Comparison of ENCODE assay signal across 11 cellular contexts in the genomic region with DNA sequence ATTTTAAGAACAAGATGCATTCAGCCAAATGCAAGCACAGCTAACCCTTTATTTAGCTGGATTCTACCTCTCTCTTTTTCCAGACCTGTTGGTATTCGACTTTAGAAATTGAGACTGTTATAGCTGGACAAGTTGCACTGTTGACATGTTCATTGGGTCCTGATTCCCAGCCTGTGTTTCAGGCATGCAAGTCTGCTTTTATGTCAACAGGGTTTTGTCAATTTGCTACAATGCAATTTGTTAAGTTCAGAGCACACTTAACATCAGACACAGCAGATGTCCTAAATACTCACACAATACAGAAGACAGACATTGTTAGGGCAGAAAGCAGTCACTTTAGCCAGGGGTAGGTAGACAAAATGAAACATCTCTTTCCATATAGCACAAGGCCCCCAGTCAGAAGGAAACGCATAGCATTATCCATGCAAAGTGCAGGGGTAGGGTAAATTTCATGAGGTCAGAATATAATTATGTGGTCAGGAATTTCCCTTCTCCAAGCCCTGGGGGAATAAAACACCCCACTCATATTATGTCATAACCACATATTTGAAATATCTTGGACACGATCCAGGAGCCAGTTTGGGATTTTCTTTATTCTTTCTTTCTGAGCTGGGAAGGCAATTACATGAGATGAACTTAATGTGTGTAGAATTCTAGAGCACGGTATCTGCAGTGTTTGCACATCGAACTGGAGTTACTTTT.
DNase-seq lines count a peak whose midpoint lies in the region; ATAC-seq and TF ChIP-seq lines count a peak whose summit lies in the region.
"Had no signal": no experiment of that assay in that cellular context is flagged by ENCODE, and none has a peak within 500 bp of the region (broad histone marks: within the 10 kb centered on the region; RNA-seq: fewer than 3 reads in every experiment).

No MANE protein-coding gene starts in this region.

- in situ Hi-C loops in Panc1 (cut with HindIII; ENCODE audit: low pct_unique_long_range_greater_than_20kb, low sequenced_read_pairs) = no loop called here

- intact Hi-C loops in Panc1 (cut with micrococcal nuclease; ENCODE audit: unreplicated experiment) = no loop called here

- H3K27ac Mint-ChIP-seq in glutamatergic neuron (ENCODE audit: unreplicated experiment) = no peak overlapping the region

- H3K9me3 Mint-ChIP-seq in glutamatergic neuron (ENCODE audit: unreplicated experiment) = no peaks in the 10 kb centered on the region

- H3K27me3 Mint-ChIP-seq in glutamatergic neuron (ENCODE audit: unreplicated experiment) = no peaks in the 10 kb centered on the region

- no peaks in the 10 kb centered on the region for H3K36me3 Mint-ChIP-seq in glutamatergic neuron (ENCODE audit: unreplicated experiment)

- ATAC-seq in Panc1 (peak; percentile 76; the same call in 1 of the 2 replicates), HG03378 (IDR thresholded peaks at IDR 0.05; ENCODE audit: unreplicated experiment) (no peak)
- ATAC-seq in stimulated activated naive CD8-positive, alpha-beta T cell treated with anti-CD3 and anti-CD28 coated beads, Interleukin-15, Interleukin-2, amounts not matched to agents 100 U/mL and 50 U/mL, for 24 hours = peak; percentile 49

- H3K36me3 ChIP-seq in Panc1 (ENCODE audit: control insufficient read depth, insufficient read depth, low read length) = no peaks in the 10 kb centered on the region
- H3K36me3 ChIP-seq: BLaER1 had no signal

- H3K4me1 Mint-ChIP-seq in glutamatergic neuron (ENCODE audit: low read depth, unreplicated experiment) = peaks cover 5% of the 10 kb centered on the region

- no peak for TF ChIP-seq CTCF in Panc1 (IDR thresholded peaks at IDR 0.05)
- TF ChIP-seq CTCF in fibroblast of mammary gland (conservative IDR thresholded peaks at IDR 0.05; ENCODE audit: control insufficient read depth, insufficient read depth, low read depth, low read length) = no peak
- no peak for TF ChIP-seq CTCF in glutamatergic neuron (IDR thresholded peaks at IDR 0.05; ENCODE audit: partially characterized antibody, unreplicated experiment)

- CTCF ChIA-PET in Panc1 (lab: Charles Lee) = no interaction called here

- DNase-seq in NCI-H510A treated with DMSO at 0.1 percent for 48 hours (lab: John Stamatoyannopoulos, UW) (peak; percentile 19), NCI-H510A (lab: John Stamatoyannopoulos, UW) (no peak), Panc1 (ENCODE audit: low read depth, low spot score) (no peak), fibroblast of mammary gland (ENCODE audit: low read depth) (peak; percentile 58), glutamatergic neuron (no peak), NCI-H2227 treated with DMSO at 0.1 percent for 48 hours (lab: John Stamatoyannopoulos, UW) (no peak)
- DNase-seq in stimulated activated naive CD8-positive, alpha-beta T cell treated with anti-CD3 and anti-CD28 coated beads, Interleukin-15, Interleukin-2, amounts not matched to agents 100 U/mL and 50 U/mL, for 24 hours = no peak
- DNase-seq: anterior cingulate cortex, islet precursor cell had no signal

- no peak overlapping the region for H3K4me3 ChIP-seq in Panc1 (ENCODE audit: low read depth in 2 of 2, low read length in 2 of 2)
- H3K4me3 ChIP-seq in fibroblast of mammary gland (ENCODE audit: control insufficient read depth, low read depth, low read length) = no peak overlapping the region
- H3K4me3 ChIP-seq: BLaER1 had no signal

- no peak overlapping the region for H3K27ac ChIP-seq in Panc1 (ENCODE audit: low read length)
- H3K27ac ChIP-seq: BLaER1 had no signal

- no peaks in the 10 kb centered on the region for H3K4me1 ChIP-seq in Panc1 (ENCODE audit: control insufficient read depth, insufficient read depth, low read length)

- POLR2A ChIA-PET in Panc1 (lab: Charles Lee) = no interaction called here

- H3K9me3 ChIP-seq in Panc1 (ENCODE audit: control insufficient read depth, insufficient read depth, low read depth, low read length) = no peaks in the 10 kb centered on the region
- H3K9me3 ChIP-seq: BLaER1 had no signal

- BruUV-seq in Panc1 (replicated peaks; lab: Mats Ljungman, UMichigan) = no TSS peak

- H3K27me3 ChIP-seq in Panc1 (ENCODE audit: control insufficient read depth, insufficient read depth, low read length) = no peaks in the 10 kb centered on the region
- H3K27me3 ChIP-seq: BLaER1 had no signal

- no peak overlapping the region for H3K4me3 Mint-ChIP-seq in glutamatergic neuron (ENCODE audit: unreplicated experiment)

Comparison
In these comparisons a context has a peak if more than half of its experiments do, and no peak if none do; other contexts are left out.
1. DNase-seq: peak in NCI-H510A treated with DMSO at 0.1 percent for 48 hours (single experiment) and fibroblast of mammary gland (single experiment); none in NCI-H510A (single experiment), Panc1 (single experiment), stimulated activated naive CD8-positive, alpha-beta T cell treated with anti-CD3 and anti-CD28 coated beads, Interleukin-15, Interleukin-2, amounts not matched to agents 100 U/mL and 50 U/mL, for 24 hours (single experiment), glutamatergic neuron (single experiment) and NCI-H2227 treated with DMSO at 0.1 percent for 48 hours (single experiment).